ENCODE assay signal across 8 cellular contexts in the genomic region with DNA sequence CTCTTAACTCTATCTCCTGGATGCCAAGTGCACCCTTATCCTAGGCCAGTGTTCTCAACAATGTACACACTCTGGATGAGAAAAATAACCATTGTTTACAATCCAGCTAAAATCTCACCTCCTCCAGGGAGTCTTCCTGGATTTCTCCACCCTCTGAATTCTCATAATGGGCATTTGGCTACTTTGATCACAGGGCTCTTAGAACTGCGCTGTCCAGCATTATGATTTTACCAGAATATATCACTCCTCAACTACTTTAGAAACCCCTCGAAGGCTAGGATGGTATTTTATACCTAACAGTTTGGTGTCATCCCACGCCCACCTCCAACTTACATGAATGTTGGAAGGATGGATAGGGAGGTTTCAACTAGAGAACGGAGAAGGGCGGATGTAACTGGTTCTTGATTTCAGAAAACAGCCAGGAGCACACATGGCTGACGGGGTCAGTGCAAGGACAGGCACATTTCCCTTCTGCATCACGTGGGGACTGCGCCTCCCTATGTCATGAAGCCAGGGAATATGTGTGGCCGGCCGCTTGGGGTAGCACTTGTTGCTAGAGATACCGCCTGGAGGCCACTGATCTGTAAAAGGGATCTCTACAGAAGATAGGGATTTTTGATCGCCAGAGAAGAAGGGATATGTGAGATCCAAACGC. TPM values are rescaled to one million over a fixed set of nuclear protein-coding genes. Genes with fewer than 3 reads are reported as not detected.
DNase-seq lines count a peak whose midpoint lies in the region; ATAC-seq, FAIRE-seq and TF ChIP-seq lines count a peak whose summit lies in the region.

No MANE protein-coding gene starts in this region.

- H3K27ac ChIP-seq in A549, result peak overlapping the region; percentile 63 to 90
- H3K27ac ChIP-seq in temporal lobe (ENCODE audit: low read depth, low read length), result peak overlapping the region; percentile 47

- peak overlapping the region; percentile 90 for H3K4me2 ChIP-seq in A549

- POLR2A ChIA-PET in A549 (lab: Yijun Ruan, JAX), result no interaction called here
- POLR2A ChIA-PET in T-cell (lab: Charles Lee), result interaction anchor here in 1 of 2 donors (0.5 to 0.7 kb wide), 2 partner anchors 26 to 630 kb away, joined by 3 read pairs; no protein-coding TSS in a partner anchor

- no peaks in the 10 kb centered on the region for H3K36me3 Mint-ChIP-seq in T-cell

- peak; percentile 89 to 99 for DNase-seq in A549 (ENCODE audit: low read depth in 1 of 2, low spot score in 1 of 2)
- peak; percentile 90 for DNase-seq in GM03348 (ENCODE audit: low spot score)
- DNase-seq in NCI-H1092 (lab: John Stamatoyannopoulos, UW), result peak; percentile 84
- peak in 1 of 34 experiments; percentile 14 for DNase-seq in T-cell
- peak; percentile 95 for DNase-seq in epidermal melanocyte (ENCODE audit: insufficient read length, low spot score)
- peak; percentile 95 for DNase-seq in medulla oblongata (ENCODE audit: extremely low spot score)
- no peak for DNase-seq in NK-92 treated with Interleukin-12 subunit alpha and Interleukin-12 subunit beta, amount 100 ng/mL, for 24 hours (lab: John Stamatoyannopoulos, UW)

- TF ChIP-seq CTCF in A549 (IDR thresholded peaks at IDR 0.05), result no peak; the same call in 2 of the 3 replicates

- H3K9me3 ChIP-seq in A549, result no peaks in the 10 kb centered on the region

- 0 out of 5 replicates have a peak, but pooled peaks of 1 of the 2 experiments have one; percentile 3 for TF ChIP-seq RAD21 in A549 (conservative IDR thresholded peaks at IDR 0.05 in 1 of 2, IDR thresholded peaks at IDR 0.05 in 1 of 2)

- H3K4me3 Mint-ChIP-seq in T-cell, result peak overlapping the region; percentile 81 to 87 (median 86)

- H3K9me3 Mint-ChIP-seq in T-cell, result no peaks in the 10 kb centered on the region

- 17% methylated on average over 13 of the region's 13 CpGs for WGBS in A549 (ENCODE audit: missing lambda C conversion rate)

- H3K4me1 ChIP-seq in A549, result peaks cover 10% of the 10 kb centered on the region; the same call in 1 of the 3 replicates

- TF ChIP-seq POLR2A in A549 (IDR thresholded peaks at IDR 0.05; ENCODE audit: low read length), result no peak

- peak overlapping the region; percentile 99 for H3K27ac Mint-ChIP-seq in T-cell

- CTCF ChIA-PET in A549 (lab: Yijun Ruan, JAX) (no interaction called here), T-cell (lab: Charles Lee) (interaction anchor here (0.7 to 1.2 kb wide), 2 partner anchors 33 to 905 kb away, joined by 3 to 4 read pairs; no protein-coding TSS in a partner anchor)

- FAIRE-seq in A549 (lab: Jason Lieb, UNC), result peak; percentile 68

- peaks cover 76 to 83% (median 83%) of the 10 kb centered on the region in 3 donors for H3K4me1 Mint-ChIP-seq in T-cell

- peak overlapping the region; percentile 62 for H3K4me3 ChIP-seq in A549

- ATAC-seq in A549 (peak; percentile 80 to 84), T-cell (replicated peaks in 1 of 4) (no peak)

- no peak for TF ChIP-seq EP300 in A549 (IDR thresholded peaks at IDR 0.05)

- H3K27me3 Mint-ChIP-seq in T-cell, result no peaks in the 10 kb centered on the region

TF ChIP-seq in A549, 52 proteins besides CTCF, POLR2A, EP300 and RAD21:
- TF ChIP-seq ZFP36 (IDR thresholded peaks at IDR 0.05; ENCODE audit: borderline replicate concordance, partially characterized antibody) (peak; percentile 100), NR3C1 (IDR thresholded peaks at IDR 0.05) (no peak), CHD4 (IDR thresholded peaks at IDR 0.05; ENCODE audit: borderline replicate concordance) (0 out of 2 replicates have a peak, but pooled peaks have one; percentile 43), KDM1A (IDR thresholded peaks at IDR 0.05; ENCODE audit: low read depth) (peak; percentile 98; the same call in 1 of the 2 replicates), SMC3 (IDR thresholded peaks at IDR 0.05) (no peak), FOSL2 (IDR thresholded peaks at IDR 0.05) (no peak), FOSL2 (CRISPR knock-in tag; IDR thresholded peaks at IDR 0.05) (no peak), RCOR1 (IDR thresholded peaks at IDR 0.05; ENCODE audit: low read depth, low read length) (0 out of 2 replicates have a peak, but pooled peaks have one; percentile 66), CEBPB (IDR thresholded peaks at IDR 0.05) (no peak), RARB (CRISPR knock-in tag; IDR thresholded peaks at IDR 0.05) (peak; percentile 76), HDAC2 (IDR thresholded peaks at IDR 0.05) (peak; percentile 94), NPAS2 (CRISPR knock-in tag; IDR thresholded peaks at IDR 0.05; ENCODE audit: borderline replicate concordance) (0 out of 2 replicates have a peak, but pooled peaks have one; percentile 5)
- TF ChIP-seq, protein P1, sequence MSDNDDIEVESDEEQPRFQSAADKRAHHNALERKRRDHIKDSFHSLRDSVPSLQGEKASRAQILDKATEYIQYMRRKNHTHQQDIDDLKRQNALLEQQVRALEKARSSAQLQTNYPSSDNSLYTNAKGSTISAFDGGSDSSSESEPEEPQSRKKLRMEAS (IDR thresholded peaks at IDR 0.05), result peak; percentile 82
- TF ChIP-seq, protein P2, sequence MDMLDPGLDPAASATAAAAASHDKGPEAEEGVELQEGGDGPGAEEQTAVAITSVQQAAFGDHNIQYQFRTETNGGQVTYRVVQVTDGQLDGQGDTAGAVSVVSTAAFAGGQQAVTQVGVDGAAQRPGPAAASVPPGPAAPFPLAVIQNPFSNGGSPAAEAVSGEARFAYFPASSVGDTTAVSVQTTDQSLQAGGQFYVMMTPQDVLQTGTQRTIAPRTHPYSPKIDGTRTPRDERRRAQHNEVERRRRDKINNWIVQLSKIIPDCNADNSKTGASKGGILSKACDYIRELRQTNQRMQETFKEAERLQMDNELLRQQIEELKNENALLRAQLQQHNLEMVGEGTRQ (IDR thresholded peaks at IDR 0.05), result peak; percentile 92

RNA-seq across cellular contexts. Expression of a gene that starts 1.2 kb away (rescaled TPM):
- 17.3 and 18.4 TPM in 2 replicates for polyA plus RNA-seq in A549 (2011; rRNA removed)
- 49.0 and 69.0 TPM in 2 replicates for polyA plus RNA-seq in A549 (2012; cell fraction: cytosol; rRNA removed)
- 75.6 and 92.6 TPM in 2 replicates for polyA plus RNA-seq in A549 (2012; cell fraction: nucleus; rRNA removed)
- polyA plus RNA-seq in A549 (2017; fragmentation: RNase III; extraction: RNeasy Plus Mini Kit Qiagen cat#74134 plus additional on column Dnase treatment), result 40.3 to 44.9 TPM (median 44.5 TPM) in 3 replicates
- polyA minus RNA-seq in A549 (2011; rRNA and poly(A)+ RNA removed), result 22.3 and 24.6 TPM in 2 replicates
- total RNA-seq in T-cell, result 10 to 100 TPM; 48.5 to 79.4 (median 63.9) TPM
- 115 TPM for total RNA-seq in temporal lobe

RNA-seq across cellular contexts. Expression of a gene that starts 34.4 kb away (rescaled TPM):
- polyA plus RNA-seq in A549 (2011; rRNA removed) (8.0 and 11.1 TPM in 2 replicates), A549 (2017; fragmentation: RNase III; extraction: RNeasy Plus Mini Kit Qiagen cat#74134 plus additional on column Dnase treatment) (2.8 to 3.9 TPM (median 3.9 TPM) in 3 replicates)
- 2.5 and 3.4 TPM in 2 replicates for polyA plus RNA-seq in A549 (2012; cell fraction: cytosol; rRNA removed)
- 9.5 and 10.1 TPM in 2 replicates for polyA plus RNA-seq in A549 (2012; cell fraction: nucleus; rRNA removed)
- polyA minus RNA-seq in A549 (2011; rRNA and poly(A)+ RNA removed), result 8.7 and 17.1 TPM in 2 replicates
- total RNA-seq in T-cell (10 to 100 TPM; 49.3 to 72.0 (median 63.8) TPM), temporal lobe (11.8 TPM)

Comparison
In these comparisons a context has a peak if more than half of its experiments do, and no peak if none do; other contexts are left out.
1. ATAC-seq: peak in A549 (2 of 2); none in T-cell (0 of 4).